In the genomic region with DNA sequence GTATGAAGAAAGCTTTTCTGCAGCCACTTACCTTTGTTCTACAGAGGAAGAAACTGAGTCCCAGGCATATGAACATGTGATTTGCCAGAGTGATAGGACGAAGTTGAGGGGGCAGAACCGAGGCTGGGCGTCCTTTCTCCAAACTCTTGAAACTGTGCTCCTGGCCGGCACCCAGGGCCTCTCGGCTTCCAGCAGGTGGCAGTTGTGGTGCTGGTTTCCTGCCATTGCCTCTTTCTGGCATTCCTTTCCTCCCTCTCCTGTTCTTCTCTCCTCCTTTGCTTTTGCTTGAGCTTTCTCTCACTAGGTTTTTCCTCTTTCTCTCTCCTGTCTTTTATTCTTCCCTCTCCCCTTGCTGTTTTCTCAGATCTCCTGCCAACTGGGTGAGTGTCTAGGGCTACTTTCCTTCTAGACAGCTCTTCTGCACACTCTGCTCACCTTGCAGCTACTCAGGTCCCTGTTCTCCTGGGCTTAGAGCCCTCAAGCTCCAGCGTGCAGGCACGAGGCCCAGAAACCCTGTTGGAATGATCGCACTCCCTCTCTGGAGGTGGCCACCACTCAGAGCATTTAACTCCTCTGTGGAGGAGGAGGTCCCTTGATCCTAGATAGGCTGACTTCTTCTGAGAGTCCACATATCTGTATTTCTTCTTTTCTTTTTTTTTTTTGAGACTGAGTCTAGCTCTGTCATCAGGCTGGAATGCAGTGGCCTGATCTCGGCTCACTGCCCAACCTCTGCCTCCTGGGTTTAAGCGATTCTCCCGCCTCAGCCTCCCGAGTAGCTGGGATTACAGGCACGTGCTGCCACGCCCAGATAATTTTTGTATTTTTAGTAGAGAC, we compare ENCODE assay signal across 8 cellular contexts. TPM values are rescaled to one million over a fixed set of nuclear protein-coding genes. Genes with fewer than 3 reads are reported as not detected.
DNase-seq lines count a peak whose midpoint lies in the region; ATAC-seq and TF ChIP-seq lines count a peak whose summit lies in the region.

No MANE protein-coding gene starts in this region.

- TF ChIP-seq EP300 in gastroesophageal sphincter (IDR thresholded peaks at IDR 0.05): no peak

- peak overlapping the region in 2 of 4 donors; percentile 48 to 50 for H3K27ac ChIP-seq in gastroesophageal sphincter
- H3K27ac ChIP-seq in prostate gland: peak overlapping the region; percentile 11 to 25

- TF ChIP-seq POLR2A in gastroesophageal sphincter (IDR thresholded peaks at IDR 0.05) (no peak), prostate gland (IDR thresholded peaks at IDR 0.05) (no peak)

- peaks cover 26% of the 10 kb centered on the region for H3K4me1 Mint-ChIP-seq in T-helper 17 cell

- no peak overlapping the region for H3K4me3 Mint-ChIP-seq in T-helper 17 cell

- H3K9me3 ChIP-seq in T-helper 17 cell (ENCODE audit: control insufficient read depth, low read length, poor library complexity, severe bottlenecking) (no peaks in the 10 kb centered on the region), gastroesophageal sphincter (no peaks in the 10 kb centered on the region), prostate gland (no peaks in the 10 kb centered on the region)

- DNase-seq in DMS53 (lab: John Stamatoyannopoulos, UW) (peak; percentile 13), DMS53 treated with DMSO at 0.1 percent for 48 hours (lab: John Stamatoyannopoulos, UW; ENCODE audit: unreplicated experiment) (no peak), T-helper 17 cell (no peak), prostate gland (ENCODE audit: low spot score) (peak; percentile 45)
- no peak for DNase-seq in stimulated activated CD4-positive, alpha-beta T cell treated with anti-CD3 and anti-CD28 coated beads, Interleukin-4, amount 100 ng/mL, for 1 hour

- H3K27ac Mint-ChIP-seq in T-helper 17 cell: peak overlapping the region; percentile 68

- H3K27me3 Mint-ChIP-seq in T-helper 17 cell: no peaks in the 10 kb centered on the region

- no peaks in the 10 kb centered on the region for H3K36me3 Mint-ChIP-seq in T-helper 17 cell (ENCODE audit: low read depth)

- no peaks in the 10 kb centered on the region for H3K36me3 ChIP-seq in gastroesophageal sphincter
- no peaks in the 10 kb centered on the region for H3K36me3 ChIP-seq in prostate gland

- no peak for ATAC-seq in T-helper 17 cell
- peak; percentile 38 for ATAC-seq in gastroesophageal sphincter
- no peak for ATAC-seq in GM19397 (IDR thresholded peaks at IDR 0.05; ENCODE audit: unreplicated experiment)
- ATAC-seq in HG03354 (IDR thresholded peaks at IDR 0.05; ENCODE audit: poor library complexity, severe bottlenecking, unreplicated experiment): no peak

- WGBS in gastroesophageal sphincter (ENCODE audit: low coverage in 1 of 2), 2 donors: 9 to 25% methylated on average over 4 to 8 of the region's 14 CpGs
- WGBS in prostate gland: 22% methylated on average over 14 of the region's 14 CpGs

- intact Hi-C loops in prostate gland (cut with DNase I): loop anchor here (2.0 kb wide), 1 partner anchor 73 kb away; no protein-coding TSS in a partner anchor

- no peaks in the 10 kb centered on the region for H3K27me3 ChIP-seq in gastroesophageal sphincter
- H3K27me3 ChIP-seq in prostate gland (replicated peaks; ENCODE audit: insufficient read depth): no peaks in the 10 kb centered on the region

- H3K4me3 ChIP-seq in gastroesophageal sphincter (no peak overlapping the region), prostate gland (no peak overlapping the region)

- TF ChIP-seq CTCF in gastroesophageal sphincter (IDR thresholded peaks at IDR 0.05) (peak in 3 of 4 experiments; percentile 41 to 63 (median 48)), prostate gland (IDR thresholded peaks at IDR 0.05) (peak; percentile 27 to 64 (median 56))

- H3K4me1 ChIP-seq in gastroesophageal sphincter: peaks cover 3 to 82% (median 22%) of the 10 kb centered on the region in 3 donors
- peaks cover 8% of the 10 kb centered on the region for H3K4me1 ChIP-seq in prostate gland (replicated peaks)

RNA-seq across cellular contexts. Expression of gene TRAK1, which starts 26.2 kb away (rescaled TPM):
- total RNA-seq in T-helper 17 cell (10 to 100 TPM; 22.6 to 23.8 TPM), gastroesophageal sphincter (10 to 100 TPM; 37.4 to 89.5 (median 53.0) TPM), prostate gland (10 to 100 TPM; 35.6 to 80.3 TPM)

Comparison
In these comparisons a context has a peak if more than half of its experiments do, and no peak if none do; other contexts are left out.
1. DNase-seq: peak in DMS53 (single experiment) and prostate gland (single experiment); none in DMS53 treated with DMSO at 0.1 percent for 48 hours (single experiment), T-helper 17 cell (0 of 3) and stimulated activated CD4-positive, alpha-beta T cell treated with anti-CD3 and anti-CD28 coated beads, Interleukin-4, amount 100 ng/mL, for 1 hour (single experiment).